Comparison of ENCODE assay signal across 38 cellular contexts in the genomic region with DNA sequence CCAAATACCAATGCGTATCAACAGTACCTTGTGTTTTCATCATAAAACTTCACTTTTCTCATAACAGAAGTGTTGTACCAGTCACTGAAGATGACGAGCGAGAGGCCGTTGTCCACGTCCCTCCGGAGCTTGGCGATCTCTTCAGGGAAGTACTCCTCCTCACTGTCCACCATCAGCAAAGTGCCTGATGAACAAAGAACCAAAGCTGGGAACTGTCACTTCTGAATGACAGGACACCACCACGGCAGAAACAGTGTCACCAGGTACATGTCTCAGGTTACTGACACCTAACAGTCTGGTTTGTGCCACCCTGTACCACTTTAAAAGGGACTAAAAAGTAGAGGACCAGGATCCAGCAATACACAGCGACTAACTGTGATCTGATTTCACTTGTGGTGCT. TPM values are rescaled to one million over a fixed set of nuclear protein-coding genes. Genes with fewer than 3 reads are reported as not detected.
"Had no signal": no experiment of that assay in that cellular context is flagged by ENCODE, and none has a peak within 500 bp of the region (broad histone marks: within the 10 kb centered on the region; RNA-seq: fewer than 3 reads in every experiment).

No MANE protein-coding gene starts in this region.

- H3K4me1 Mint-ChIP-seq: central memory CD8-positive, alpha-beta T cell had no signal

- H3K27me3 Mint-ChIP-seq: activated B cell treated with CpG ODN at 0.5 μM for 24 hours; activated CD8-positive, alpha-beta T cell treated with anti-CD3 and anti-CD28 coated beads for 36 hours; activated naive CD8-positive, alpha-beta T cell; activated T-cell treated with anti-CD3 and anti-CD28 coated beads, Interleukin-2, amount 50 U/mL, for 24 hours; activated T-helper 17 cell treated with anti-CD3 and anti-CD28 coated beads, Interleukin-2, amount 50 U/mL, for 72 hours; central memory CD8-positive, alpha-beta T cell; T-helper 17 cell had no signal

- H3K9me3 ChIP-seq: esophagus squamous epithelium, gastroesophageal sphincter had no signal

- H3K9me3 Mint-ChIP-seq: activated B cell treated with CpG ODN at 0.5 μM for 24 hours; activated CD8-positive, alpha-beta T cell treated with anti-CD3 and anti-CD28 coated beads for 36 hours; activated T-cell treated with anti-CD3 and anti-CD28 coated beads, Interleukin-2, amount 50 U/mL, for 24 hours; activated T-helper 17 cell treated with anti-CD3 and anti-CD28 coated beads, Interleukin-2, amount 50 U/mL, for 72 hours; central memory CD8-positive, alpha-beta T cell; T-helper 2 cell treated with Interferon-gamma antibody and Interleukin-4, amounts not matched to agents 5 μg/mL and 100 μg/mL, for 36 hours had no signal

- H3K27ac Mint-ChIP-seq: activated B cell treated with CpG ODN at 0.5 μM for 24 hours; activated CD8-positive, alpha-beta T cell treated with anti-CD3 and anti-CD28 coated beads for 36 hours; activated naive CD8-positive, alpha-beta T cell; activated T-cell treated with anti-CD3 and anti-CD28 coated beads, Interleukin-2, amount 50 U/mL, for 24 hours; T-helper 17 cell; T-helper 2 cell treated with Interferon-gamma antibody and Interleukin-4, amounts not matched to agents 5 μg/mL and 100 μg/mL, for 36 hours had no signal

- ATAC-seq: activated CD4-positive, CD25-positive, alpha-beta regulatory T cell treated with anti-CD3 and anti-CD28 coated beads, Interleukin-2, amount 50 U/mL, for 24 hours; activated CD8-positive, alpha-beta T cell treated with anti-CD3 and anti-CD28 coated beads for 36 hours; activated T-helper 17 cell treated with anti-CD3 and anti-CD28 coated beads, Interleukin-2, amount 50 U/mL, for 72 hours; gastroesophageal sphincter; T-helper 17 cell had no signal

- DNase-seq: activated B cell treated with CpG ODN at 0.5 μM for 24 hours; activated CD4-positive, alpha-beta T cell treated with anti-CD3 and anti-CD28 coated beads for 48 hours; activated CD4-positive, alpha-beta T cell treated with anti-CD3 and anti-CD28 coated beads, Interleukin-2, amount 50 U/mL, for 1 hour; activated CD4-positive, alpha-beta T cell treated with anti-CD3 and anti-CD28 coated beads, Interleukin-2, amount 50 U/mL, for 48 hours; activated CD8-positive, alpha-beta memory T cell treated with anti-CD3 and anti-CD28 coated beads for 24 hours; activated CD8-positive, alpha-beta memory T cell treated with anti-CD3 and anti-CD28 coated beads, Interleukin-2, amount 50 U/mL, for 4 hours; activated CD8-positive, alpha-beta T cell treated with anti-CD3 and anti-CD28 coated beads for 36 hours; activated effector memory CD4-positive, alpha-beta T cell treated with Interleukin-2 at 50 U/mL for 16 hours; activated gamma-delta T cell treated with Interleukin-2 at 50 U/mL for 16 hours; activated naive CD4-positive, alpha-beta T cell treated with anti-CD3 and anti-CD28 coated beads, Interleukin-2, amount 50 U/mL, for 16 hours; activated naive CD4-positive, alpha-beta T cell treated with Interleukin-2 at 50 U/mL for 16 hours; amniotic stem cell; anterior cingulate cortex; brain microvascular endothelial cell; cortex of kidney; effector CD8-positive, alpha-beta T cell; esophagus squamous epithelium; foreskin melanocyte; T-helper 1 cell; T-helper 17 cell; T1000; WERI-Rb-1 had no signal

- H3K27me3 ChIP-seq: brain microvascular endothelial cell, esophagus squamous epithelium, gastroesophageal sphincter had no signal

- H3K27ac ChIP-seq: brain microvascular endothelial cell, epithelial cell of prostate, esophagus squamous epithelium, gastroesophageal sphincter, WERI-Rb-1 had no signal

- H3K4me3 ChIP-seq: esophagus squamous epithelium, gastroesophageal sphincter had no signal

- H3K4me3 Mint-ChIP-seq: activated B cell treated with CpG ODN at 0.5 μM for 24 hours; activated CD8-positive, alpha-beta T cell treated with anti-CD3 and anti-CD28 coated beads for 36 hours; activated naive CD8-positive, alpha-beta T cell; activated T-cell treated with anti-CD3 and anti-CD28 coated beads, Interleukin-2, amount 50 U/mL, for 24 hours; activated T-helper 17 cell treated with anti-CD3 and anti-CD28 coated beads, Interleukin-2, amount 50 U/mL, for 72 hours; central memory CD8-positive, alpha-beta T cell; T-helper 17 cell; T-helper 2 cell treated with Interferon-gamma antibody and Interleukin-4, amounts not matched to agents 5 μg/mL and 100 μg/mL, for 36 hours had no signal

RNA-seq across cellular contexts. Expression of a gene that starts 25.0 kb away (rescaled TPM):
- total RNA-seq: activated B cell treated with CpG ODN at 0.5 μM for 24 hours; activated CD8-positive, alpha-beta T cell treated with anti-CD3 and anti-CD28 coated beads for 36 hours; activated T-helper 17 cell treated with anti-CD3 and anti-CD28 coated beads, Interleukin-2, amount 50 U/mL, for 72 hours; astrocyte; bronchial epithelial cell; cardiac septum; dermis microvascular lymphatic vessel endothelial cell; endothelial cell of umbilical vein; esophagus squamous epithelium; fibroblast of lung; fibroblast of villous mesenchyme; gastroesophageal sphincter; glomerular endothelial cell; T-helper 17 cell had no signal
- polyA plus RNA-seq: endothelial cell of umbilical vein, fibroblast of lung had no signal
